ENCODE assay signal across 1 cellular context in genomic region chr15:83605595-83605994, GRCh38.
A peak's percentile ranks its signal among the peaks of the same experiment; 100 is the strongest.
TF ChIP-seq lines count a peak whose summit lies in the region.

No MANE protein-coding gene starts in this region.

TF ChIP-seq in liver, 16 proteins besides CTCF, POLR2A, EP300 and RAD21 (continued from another document):
- TF ChIP-seq REST (IDR thresholded peaks at IDR 0.05): no peak
- no peak for TF ChIP-seq MAX (IDR thresholded peaks at IDR 0.05)
- TF ChIP-seq ATF3 (IDR thresholded peaks at IDR 0.05): no peak
- TF ChIP-seq NR2F2 (IDR thresholded peaks at IDR 0.05): peak; percentile 65
- no peak for TF ChIP-seq GABPA (IDR thresholded peaks at IDR 0.05 in 1 of 2, conservative IDR thresholded peaks at IDR 0.05 in 1 of 2)
